Comparison of ENCODE assay signal across 8 cellular contexts in genomic region chr11:119103161-119103664, GRCh38. TPM values are rescaled to one million over a fixed set of nuclear protein-coding genes. Genes with fewer than 3 reads are reported as not detected.
A peak's percentile ranks its signal among the peaks of the same experiment; 100 is the strongest.
DNase-seq lines count a peak whose midpoint lies in the region; ATAC-seq and TF ChIP-seq lines count a peak whose summit lies in the region.
"Not testable (repeated sequence)": the region's sequence is repeated elsewhere in the genome, so short reads cannot be mapped to it uniquely, and the experiment has no call there.

No MANE protein-coding gene starts in this region.

- not testable (repeated sequence) for H3K9me3 ChIP-seq in OCI-LY1 (ENCODE audit: low read length); upper lobe of left lung

- not testable (repeated sequence) for H3K9me3 Mint-ChIP-seq in activated CD8-positive, alpha-beta T cell treated with anti-CD3 and anti-CD28 coated beads, Interleukin-2, amount 10 ng/mL, durations not matched to agents 7 days and 5 days (ENCODE audit: insufficient read depth); brain

- TF ChIP-seq CTCF in GM06990 (IDR thresholded peaks at IDR 0.05; ENCODE audit: insufficient read depth, low read length, poor library complexity, severe bottlenecking); OCI-LY1 (IDR thresholded peaks at IDR 0.05; ENCODE audit: low read length); brain (conservative IDR thresholded peaks at IDR 0.05); fibroblast of the aortic adventitia (IDR thresholded peaks at IDR 0.05; ENCODE audit: insufficient read depth, low read length); upper lobe of left lung (IDR thresholded peaks at IDR 0.05): not testable (repeated sequence)

- not testable (repeated sequence) for H3K79me2 ChIP-seq in OCI-LY1 (ENCODE audit: insufficient read depth, low read length)

- H3F3A ChIP-seq in OCI-LY1 (ENCODE audit: insufficient read depth, low read length) = not testable (repeated sequence)

- not testable (repeated sequence) for H3K27me3 ChIP-seq in GM06990 (replicated peaks; ENCODE audit: control insufficient read depth, insufficient read depth, low read length); OCI-LY1 (ENCODE audit: insufficient read depth, low read length); rectal smooth muscle tissue (ENCODE audit: control insufficient read depth, insufficient read depth, low read length); upper lobe of left lung

- not testable (repeated sequence) for H3K36me3 ChIP-seq in GM06990 (ENCODE audit: control insufficient read depth, insufficient read depth, low read length); OCI-LY1 (ENCODE audit: insufficient read depth, low read length); rectal smooth muscle tissue (ENCODE audit: control insufficient read depth, insufficient read depth, low read length); upper lobe of left lung

- peaks cover 22% of the 10 kb centered on the region for H3K36me3 Mint-ChIP-seq in activated CD8-positive, alpha-beta T cell treated with anti-CD3 and anti-CD28 coated beads, Interleukin-2, amount 10 ng/mL, durations not matched to agents 7 days and 5 days (ENCODE audit: low read depth)
- not testable (repeated sequence) for H3K36me3 Mint-ChIP-seq in brain

- H3K4me3 ChIP-seq in GM06990 (replicated peaks; ENCODE audit: low read depth, low read length) (peak overlapping the region; percentile 92), OCI-LY1 (ENCODE audit: low read depth, low read length, poor library complexity, severe bottlenecking) (peak overlapping the region; percentile 98), fibroblast of the aortic adventitia (ENCODE audit: low read depth, low read length) (peak overlapping the region; percentile 90), rectal smooth muscle tissue (ENCODE audit: low read length) (peak overlapping the region; percentile 89), upper lobe of left lung (peak overlapping the region in 3 of 4 donors; percentile 66 to 80 (median 68))

- not testable (repeated sequence) for ATAC-seq in activated CD8-positive, alpha-beta T cell treated with anti-CD3 and anti-CD28 coated beads, Interleukin-2, amount 10 ng/mL, durations not matched to agents 7 days and 5 days; upper lobe of left lung (ENCODE audit: low FRiP score in 2 of 2)

- H3K27ac Mint-ChIP-seq in activated CD8-positive, alpha-beta T cell treated with anti-CD3 and anti-CD28 coated beads, Interleukin-2, amount 10 ng/mL, durations not matched to agents 7 days and 5 days = peak overlapping the region; percentile 95
- H3K27ac Mint-ChIP-seq in brain = peak overlapping the region; percentile 97 to 100 (median 99)

- not testable (repeated sequence) for DNase-seq in GM06990 (ENCODE audit: extremely low read depth, insufficient read length); activated CD8-positive, alpha-beta T cell treated with anti-CD3 and anti-CD28 coated beads, Interleukin-2, amount 10 ng/mL, durations not matched to agents 7 days and 5 days; fibroblast of the aortic adventitia (ENCODE audit: low read depth); upper lobe of left lung
- peak; percentile 81 for DNase-seq in mesenteric fat pad (ENCODE audit: low spot score)

- not testable (repeated sequence) for TF ChIP-seq EP300 in upper lobe of left lung (IDR thresholded peaks at IDR 0.05)

- not testable (repeated sequence) for H3K27me3 Mint-ChIP-seq in activated CD8-positive, alpha-beta T cell treated with anti-CD3 and anti-CD28 coated beads, Interleukin-2, amount 10 ng/mL, durations not matched to agents 7 days and 5 days (ENCODE audit: low read depth); brain

- H3K4me1 ChIP-seq in OCI-LY1 (ENCODE audit: insufficient read depth, low read length, severe bottlenecking) (peaks cover 40% of the 10 kb centered on the region), rectal smooth muscle tissue (ENCODE audit: control insufficient read depth, insufficient read depth, low read length) (peaks cover 23% of the 10 kb centered on the region), upper lobe of left lung (peaks cover 30 to 43% (median 32%) of the 10 kb centered on the region in 4 donors)

- H3K4me3 Mint-ChIP-seq in activated CD8-positive, alpha-beta T cell treated with anti-CD3 and anti-CD28 coated beads, Interleukin-2, amount 10 ng/mL, durations not matched to agents 7 days and 5 days = peak overlapping the region; percentile 90
- peak overlapping the region; percentile 67 to 97 (median 89) for H3K4me3 Mint-ChIP-seq in brain

- H3K9ac ChIP-seq in OCI-LY1 (ENCODE audit: low read length) = peak overlapping the region; percentile 88; the same call in 1 of the 2 replicates
- not testable (repeated sequence) for H3K9ac ChIP-seq in rectal smooth muscle tissue (ENCODE audit: low read length)

- not testable (repeated sequence) for H3K9me2 ChIP-seq in OCI-LY1 (ENCODE audit: low read depth, low read length)

- not testable (repeated sequence) for TF ChIP-seq POLR2A in upper lobe of left lung (IDR thresholded peaks at IDR 0.05)

- peak overlapping the region; percentile 97 for H3K4me2 ChIP-seq in OCI-LY1 (ENCODE audit: low read length)

- H2AFZ ChIP-seq in OCI-LY1 (ENCODE audit: low read length) = not testable (repeated sequence)

- H3K27ac ChIP-seq in OCI-LY1 (ENCODE audit: low read depth, low read length, poor library complexity, severe bottlenecking) = not testable (repeated sequence)
- H3K27ac ChIP-seq in rectal smooth muscle tissue (ENCODE audit: low read depth, low read length) (peak overlapping the region; percentile 97), upper lobe of left lung (peak overlapping the region; percentile 88 to 92 (median 89))

- not testable (repeated sequence) for H4K20me1 ChIP-seq in OCI-LY1 (ENCODE audit: insufficient read depth, low read length)

- POLR2A ChIA-PET in activated CD8-positive, alpha-beta T cell treated with anti-CD3 and anti-CD28 coated beads, Interleukin-2, amount 10 ng/mL, durations not matched to agents 7 days and 5 days (lab: Charles Lee) = interaction anchor here (0.7 to 2.0 kb wide), 11 partner anchors 9 to 86 kb away, joined by 3 to 13 read pairs (median 4); partner anchors contain the start of genes RPS25 and VPS11

- peaks cover 53% of the 10 kb centered on the region for H3K4me1 Mint-ChIP-seq in activated CD8-positive, alpha-beta T cell treated with anti-CD3 and anti-CD28 coated beads, Interleukin-2, amount 10 ng/mL, durations not matched to agents 7 days and 5 days (ENCODE audit: low read depth)
- peaks cover 77% of the 10 kb centered on the region for H3K4me1 Mint-ChIP-seq in brain

- WGBS in upper lobe of left lung, 2 donors = 84 to 86% methylated on average over 17 to 18 of the region's 18 CpGs

- CTCF ChIA-PET in activated CD8-positive, alpha-beta T cell treated with anti-CD3 and anti-CD28 coated beads, Interleukin-2, amount 10 ng/mL, durations not matched to agents 7 days and 5 days (lab: Charles Lee) = interaction anchor here (1.4 to 2.2 kb wide), 5 partner anchors 12 to 102 kb away, joined by 3 to 16 read pairs (median 9); partner anchors contain the start of genes CBL, HINFP and VPS11

RNA-seq across cellular contexts. Expression of gene DPAGT1, which starts 1.6 kb away (rescaled TPM):
- 10 to 100 TPM; 52.5 to 57.7 TPM for total RNA-seq in activated CD8-positive, alpha-beta T cell treated with anti-CD3 and anti-CD28 coated beads, Interleukin-2, amount 10 ng/mL, durations not matched to agents 7 days and 5 days
- 43.8 TPM for polyA plus RNA-seq in brain (ENCODE audit: insufficient read depth, low read depth, low replicate concordance)
- 7.0 and 30.5 TPM in 2 replicates for total RNA-seq in fibroblast of the aortic adventitia (ENCODE audit: low replicate concordance)
- 40.9 TPM for total RNA-seq in mesenteric fat pad
- total RNA-seq in upper lobe of left lung = 10 to 100 TPM; 18.6 to 43.9 (median 28.3) TPM

RNA-seq across cellular contexts. Expression of gene C2CD2L, which starts 3.9 kb away (rescaled TPM):
- 10 to 100 TPM; 33.2 to 35.2 TPM for total RNA-seq in activated CD8-positive, alpha-beta T cell treated with anti-CD3 and anti-CD28 coated beads, Interleukin-2, amount 10 ng/mL, durations not matched to agents 7 days and 5 days
- polyA plus RNA-seq in brain (ENCODE audit: insufficient read depth, low read depth, low replicate concordance) = 48.0 TPM
- total RNA-seq in fibroblast of the aortic adventitia (ENCODE audit: low replicate concordance) (2.6 and 4.9 TPM in 2 replicates), mesenteric fat pad (11.0 TPM), upper lobe of left lung (10 to 100 TPM; 13.0 to 26.2 (median 19.8) TPM)

RNA-seq across cellular contexts. Expression of gene HINFP, which starts 18.2 kb away (rescaled TPM):
- 10 to 100 TPM; 36.1 to 40.9 TPM for total RNA-seq in activated CD8-positive, alpha-beta T cell treated with anti-CD3 and anti-CD28 coated beads, Interleukin-2, amount 10 ng/mL, durations not matched to agents 7 days and 5 days
- 28.0 TPM for polyA plus RNA-seq in brain (ENCODE audit: insufficient read depth, low read depth, low replicate concordance)
- total RNA-seq in fibroblast of the aortic adventitia (ENCODE audit: low replicate concordance) (8.7 and 19.1 TPM in 2 replicates), mesenteric fat pad (13.5 TPM), upper lobe of left lung (10 to 100 TPM; 22.3 to 90.1 (median 25.6) TPM)

RNA-seq across cellular contexts. Expression of gene HMBS, which starts 18.5 kb away (rescaled TPM):
- total RNA-seq in activated CD8-positive, alpha-beta T cell treated with anti-CD3 and anti-CD28 coated beads, Interleukin-2, amount 10 ng/mL, durations not matched to agents 7 days and 5 days = 10 to 100 TPM; 31.0 to 32.5 TPM
- 28.1 TPM for polyA plus RNA-seq in brain (ENCODE audit: insufficient read depth, low read depth, low replicate concordance)
- total RNA-seq in fibroblast of the aortic adventitia (ENCODE audit: low replicate concordance) = 5.3 and 14.9 TPM in 2 replicates
- 22.2 TPM for total RNA-seq in mesenteric fat pad
- total RNA-seq in upper lobe of left lung = 10 to 100 TPM in 5 of 6 donors, 1 to 10 TPM in 1; 8.4 to 20.4 (median 13.4) TPM

RNA-seq across cellular contexts. Expression of gene VPS11, which starts 35.6 kb away (rescaled TPM):
- 10 to 100 TPM; 30.8 to 31.6 TPM for total RNA-seq in activated CD8-positive, alpha-beta T cell treated with anti-CD3 and anti-CD28 coated beads, Interleukin-2, amount 10 ng/mL, durations not matched to agents 7 days and 5 days
- 59.4 TPM for polyA plus RNA-seq in brain (ENCODE audit: insufficient read depth, low read depth, low replicate concordance)
- total RNA-seq in fibroblast of the aortic adventitia (ENCODE audit: low replicate concordance) (16.8 and 29.4 TPM in 2 replicates), mesenteric fat pad (33.3 TPM), upper lobe of left lung (10 to 100 TPM; 24.9 to 88.0 (median 40.4) TPM)
